In the genomic region with DNA sequence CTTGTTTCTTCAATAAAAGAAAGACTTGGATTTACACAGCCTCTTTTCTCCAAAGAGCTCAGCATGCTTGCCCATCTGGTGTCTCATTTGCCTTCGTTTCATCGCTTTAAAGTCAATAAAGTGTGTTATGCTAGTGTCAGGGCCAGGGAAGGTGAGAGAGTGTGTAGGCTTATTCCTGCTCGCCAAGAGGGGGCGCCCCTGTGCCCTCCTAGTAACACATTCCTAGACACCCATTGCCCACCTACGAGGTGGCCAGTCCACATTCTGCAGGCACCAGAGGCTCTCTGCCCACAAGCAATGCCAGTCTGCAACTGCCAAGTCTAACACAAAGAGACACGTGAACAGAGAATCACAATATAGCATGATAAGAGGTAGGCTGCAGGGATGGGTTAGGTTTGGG, we compare ENCODE assay signal across 11 cellular contexts. TPM values are rescaled to one million over a fixed set of nuclear protein-coding genes. Genes with fewer than 3 reads are reported as not detected.
A peak's percentile ranks its signal among the peaks of the same experiment; 100 is the strongest.
DNase-seq lines count a peak whose midpoint lies in the region; ATAC-seq and TF ChIP-seq lines count a peak whose summit lies in the region.
"Had no signal": no experiment of that assay in that cellular context is flagged by ENCODE, and none has a peak within 500 bp of the region (broad histone marks: within the 10 kb centered on the region; RNA-seq: fewer than 3 reads in every experiment).

No MANE protein-coding gene starts in this region.

- H3K36me3 Mint-ChIP-seq in CD14-positive monocyte: no peaks in the 10 kb centered on the region

- peaks cover 5% of the 10 kb centered on the region for H3K4me1 Mint-ChIP-seq in CD14-positive monocyte

- ATAC-seq in foreskin keratinocyte (no peak), GM19351 (IDR thresholded peaks at IDR 0.05; ENCODE audit: unreplicated experiment) (no peak)

- no peak overlapping the region for H3K27ac Mint-ChIP-seq in CD14-positive monocyte

- H3K27me3 Mint-ChIP-seq in CD14-positive monocyte (ENCODE audit: low read depth in 3 of 3): peaks cover 0 to 1% (median 1%) of the 10 kb centered on the region in 3 donors

- in situ Hi-C loops in GM13976 (cut with MboI; ENCODE audit: low sequenced_read_pairs, unreplicated experiment): no loop called here
- in situ Hi-C loops in SK-MEL-5 (cut with HindIII; ENCODE audit: low pct_unique_long_range_greater_than_20kb, low sequenced_read_pairs): loop anchor here (10.0 kb wide), 1 partner anchor 281 kb away; no protein-coding TSS in a partner anchor

- H3K4me1 ChIP-seq in foreskin keratinocyte: peaks cover 9% of the 10 kb centered on the region

- no peak overlapping the region for H3K4me3 Mint-ChIP-seq in CD14-positive monocyte

- no peak for DNase-seq in CD14-positive monocyte (ENCODE audit: low spot score)
- DNase-seq in GM13976 (ENCODE audit: low spot score): no peak
- DNase-seq in SK-MEL-5 (ENCODE audit: low read depth, low spot score): peak; percentile 59
- no peak for DNase-seq in foreskin keratinocyte
- DNase-seq in NCI-H187 treated with DMSO at 0.1 percent for 48 hours (lab: John Stamatoyannopoulos, UW): no peak
- no peak for DNase-seq in stimulated activated CD4-positive, alpha-beta T cell treated with anti-CD3 and anti-CD28 coated beads, Interleukin-12 subunit alpha, Interleukin-12 subunit beta, amount 100 ng/mL, for 4 hours
- DNase-seq in NCI-H226: no peak
- DNase-seq: activated gamma-delta T cell; stimulated activated CD4-positive, alpha-beta T cell treated with anti-CD3 and anti-CD28 coated beads, Interleukin-4, amount 100 ng/mL, for 4 hours had no signal

- intact Hi-C loops in CD14-positive monocyte (cut with micrococcal nuclease): no loop called here

- H3K9me3 Mint-ChIP-seq in CD14-positive monocyte: no peaks in the 10 kb centered on the region

- TF ChIP-seq CTCF in CD14-positive monocyte (IDR thresholded peaks at IDR 0.05) (peak; percentile 26), GM13976 (IDR thresholded peaks at IDR 0.05; ENCODE audit: borderline replicate concordance, control extremely low read depth, extremely low read depth, insufficient read depth, missing control alignments) (peak; percentile 13), foreskin keratinocyte (conservative IDR thresholded peaks at IDR 0.05) (peak; percentile 46)

- H3K27ac ChIP-seq in foreskin keratinocyte: no peak overlapping the region
- H3K27ac ChIP-seq: thoracic aorta had no signal

- H3K27me3 ChIP-seq in foreskin keratinocyte: peaks cover 6% of the 10 kb centered on the region

RNA-seq across cellular contexts. Expression of a gene that starts 39.4 kb away (rescaled TPM):
- not detected for polyA plus RNA-seq in CD14-positive monocyte
- total RNA-seq in SK-MEL-5 (2014; rRNA removed; shearing (Covaris generic)): 0.69 and 1.9 TPM in 2 replicates
- 2.5 TPM in 1 of 2 replicates, not detected in the other for polyA plus RNA-seq in SK-MEL-5 (2015; cell fraction: cytosol; rRNA removed)
- not detected in 2 replicates for polyA plus RNA-seq in SK-MEL-5 (2015; cell fraction: nucleus; rRNA removed)
- 0.39 TPM in 1 of 2 replicates, not detected in the other for total RNA-seq in foreskin keratinocyte
- 0.27 and 0.56 TPM in 2 replicates for polyA plus RNA-seq in foreskin keratinocyte
- total RNA-seq: thoracic aorta had no signal
